ENCODE assay signal across 10 cellular contexts in genomic region chr5:69265931-69266330, GRCh38. TPM values are rescaled to one million over a fixed set of nuclear protein-coding genes. Genes with fewer than 3 reads are reported as not detected.
DNase-seq lines count a peak whose midpoint lies in the region; ATAC-seq and TF ChIP-seq lines count a peak whose summit lies in the region.
"Had no signal": no experiment of that assay in that cellular context is flagged by ENCODE, and none has a peak within 500 bp of the region (broad histone marks: within the 10 kb centered on the region; RNA-seq: fewer than 3 reads in every experiment).

No MANE protein-coding gene starts in this region.

- DNase-seq in SHP77 (lab: John Stamatoyannopoulos, UW) (peak; percentile 25 to 31), SHP77 treated with DMSO at 0.1 percent for 48 hours (lab: John Stamatoyannopoulos, UW) (no peak), cardiac fibroblast (ENCODE audit: low read depth in 2 of 2) (peak in 1 of 2 donors; percentile 4), osteoblast (ENCODE audit: insufficient read length, low spot score, missing footprints) (no peak), ovary (no peak)
- DNase-seq: CD4-positive, alpha-beta memory T cell; effector memory CD4-positive, alpha-beta T cell had no signal

- no peak overlapping the region for H2AFZ ChIP-seq in KMS-11 (ENCODE audit: low read depth)
- H2AFZ ChIP-seq in osteoblast (ENCODE audit: low read length) = no peak overlapping the region

- no peak for TF ChIP-seq EP300 in ovary (IDR thresholded peaks at IDR 0.05)

- H3K4me1 ChIP-seq in KMS-11 (ENCODE audit: low read depth, poor library complexity, severe bottlenecking) (no peaks in the 10 kb centered on the region), osteoblast (ENCODE audit: insufficient read depth, low read length) (peaks cover 5% of the 10 kb centered on the region), ovary (ENCODE audit: insufficient read depth) (no peaks in the 10 kb centered on the region)

- H3K9me3 ChIP-seq in osteoblast (ENCODE audit: low read depth, low read length) (no peaks in the 10 kb centered on the region), ovary (no peaks in the 10 kb centered on the region)

- H3K4me3 ChIP-seq in KMS-11 (IDR thresholded peaks at IDR 0.05; ENCODE audit: insufficient read depth, low read depth, low read length) (no peak overlapping the region), cardiac fibroblast (replicated peaks in 1 of 2; ENCODE audit: low read depth in 2 of 2, low read length in 2 of 2) (no peak overlapping the region), osteoblast (ENCODE audit: insufficient read depth, low read length) (no peak overlapping the region), ovary (no peak overlapping the region)

- H3K79me2 ChIP-seq in KMS-11 (ENCODE audit: insufficient read depth, low read depth) = no peaks in the 10 kb centered on the region
- no peaks in the 10 kb centered on the region for H3K79me2 ChIP-seq in osteoblast (ENCODE audit: insufficient read depth, low read length)

- H3K4me2 ChIP-seq in KMS-11 (no peak overlapping the region), osteoblast (ENCODE audit: insufficient read depth, low read length) (no peak overlapping the region)

- H3K27me3 ChIP-seq in KMS-11 (ENCODE audit: insufficient read depth, low read depth) (no peaks in the 10 kb centered on the region), osteoblast (ENCODE audit: insufficient read depth, low read length) (no peaks in the 10 kb centered on the region), ovary (no peaks in the 10 kb centered on the region)

- H4K20me1 ChIP-seq in KMS-11 (ENCODE audit: insufficient read depth) (no peaks in the 10 kb centered on the region), osteoblast (ENCODE audit: insufficient read depth, low read length) (peaks cover 5% of the 10 kb centered on the region)

- peak; percentile 25; the same call in 1 of the 2 replicates for TF ChIP-seq CTCF in KMS-11 (conservative IDR thresholded peaks at IDR 0.05; ENCODE audit: low read depth, low read length)
- TF ChIP-seq CTCF in cardiac fibroblast (IDR thresholded peaks at IDR 0.05; ENCODE audit: low read depth, low read length) = peak; percentile 33
- peak; percentile 9 for TF ChIP-seq CTCF in osteoblast (IDR thresholded peaks at IDR 0.05; ENCODE audit: extremely low read depth, low read depth, low read length)
- no peak for TF ChIP-seq CTCF in ovary (IDR thresholded peaks at IDR 0.05)

- no peak overlapping the region for H3K9ac ChIP-seq in KMS-11

- no peaks in the 10 kb centered on the region for H3K36me3 ChIP-seq in KMS-11 (ENCODE audit: insufficient read depth)
- peaks cover 69% of the 10 kb centered on the region for H3K36me3 ChIP-seq in osteoblast (ENCODE audit: insufficient read depth, low read length)
- no peaks in the 10 kb centered on the region for H3K36me3 ChIP-seq in ovary

- no peak overlapping the region for H3K27ac ChIP-seq in KMS-11
- no peak overlapping the region for H3K27ac ChIP-seq in osteoblast (ENCODE audit: low read depth, low read length)
- H3K27ac ChIP-seq in ovary = no peak overlapping the region

- intact Hi-C loops in ovary (cut with DNase I) = no loop called here

- 79 to 82% (median 82%) methylated on average over 11 of the region's 11 CpGs for WGBS in ovary, 3 donors

- TF ChIP-seq POLR2A in ovary (IDR thresholded peaks at IDR 0.05) = no peak

- no peak for ATAC-seq in GM21786 (IDR thresholded peaks at IDR 0.05; ENCODE audit: unreplicated experiment)
- ATAC-seq in GM18520 (IDR thresholded peaks at IDR 0.05; ENCODE audit: unreplicated experiment) = no peak

RNA-seq across cellular contexts. Expression of gene CDK7, which starts 31.2 kb away (rescaled TPM):
- total RNA-seq in osteoblast (41.5 and 44.5 TPM in 2 replicates), ovary (10 to 100 TPM in 6 of 7 donors, 1 to 10 TPM in 1; 8.3 to 19.6 (median 14.4) TPM)
- 10 to 100 TPM; 17.2 to 20.1 TPM for polyA plus RNA-seq in ovary

Comparison
In these comparisons a context has a peak if more than half of its experiments do, and no peak if none do; other contexts are left out.
1. DNase-seq: peak in SHP77 (2 of 2); none in SHP77 treated with DMSO at 0.1 percent for 48 hours (single experiment), osteoblast (single experiment) and ovary (0 of 5).
2. CTCF ChIP-seq: peak in KMS-11 (single experiment), cardiac fibroblast (single experiment) and osteoblast (single experiment); none in ovary (0 of 3).